12 cellular contexts compared by ENCODE assay signal in the genomic region with DNA sequence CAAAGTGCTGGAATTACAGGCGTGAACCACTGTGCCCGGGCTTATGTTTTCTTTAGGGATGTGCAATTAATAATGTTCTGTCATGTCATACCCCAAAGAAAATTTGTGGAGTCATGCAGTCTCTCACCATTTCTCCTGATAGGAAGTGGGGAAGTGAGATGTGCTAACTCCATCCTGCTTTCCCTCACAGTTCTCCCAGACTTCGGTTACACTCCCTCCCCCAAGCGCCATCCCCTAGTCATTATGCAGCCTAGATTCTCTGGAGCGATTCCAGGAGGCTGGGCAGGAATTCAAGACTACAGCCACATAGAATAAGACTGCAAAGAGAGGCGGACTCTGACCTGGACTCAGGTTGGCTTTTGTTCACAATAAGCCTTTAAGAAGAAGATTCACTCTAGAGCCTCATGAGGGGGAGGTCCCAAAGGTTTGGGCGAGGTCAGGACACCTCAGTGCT.
DNase-seq lines count a peak whose midpoint lies in the region; TF ChIP-seq lines count a peak whose summit lies in the region.
"Had no signal": no experiment of that assay in that cellular context is flagged by ENCODE, and none has a peak within 500 bp of the region (broad histone marks: within the 10 kb centered on the region; RNA-seq: fewer than 3 reads in every experiment).

No MANE protein-coding gene starts in this region.

- H3K4me1 Mint-ChIP-seq in activated naive CD4-positive, alpha-beta T cell treated with anti-CD3 and anti-CD28 coated beads, Interleukin-2, amount 10 ng/mL, durations not matched to agents 7 days and 5 days, result no peaks in the 10 kb centered on the region

- intact Hi-C loops in posterior cingulate gyrus (cut with DNase I), result no loop called here

- no peak overlapping the region for H3K4me3 ChIP-seq in fibroblast of villous mesenchyme (ENCODE audit: low read depth, low read length)

- DNase-seq in HK-2 (ENCODE audit: unreplicated experiment) (peak; percentile 76), fibroblast of villous mesenchyme (ENCODE audit: low read depth) (peak; percentile 76), posterior cingulate gyrus (peak in 9 of 10 donors; percentile 36 to 91 (median 67)), foreskin melanocyte (no peak), NCI-H1436 treated with DMSO at 0.1 percent for 48 hours (lab: John Stamatoyannopoulos, UW) (no peak)
- DNase-seq in effector CD4-positive, alpha-beta T cell, result no peak
- DNase-seq in activated naive CD4-positive, alpha-beta T cell treated with anti-CD3 and anti-CD28 coated beads, Interleukin-2, amount 10 ng/mL, durations not matched to agents 7 days and 5 days, result no peak
- DNase-seq: activated CD4-positive, alpha-beta T cell treated with anti-CD3 and anti-CD28 coated beads for 1 hour; activated naive CD8-positive, alpha-beta T cell treated with anti-CD3 and anti-CD28 coated beads, Interleukin-2, amount 10 ng/mL, durations not matched to agents 7 days and 5 days; retina; stimulated activated naive CD8-positive, alpha-beta T cell treated with anti-CD3 and anti-CD28 coated beads, Interleukin-15, Interleukin-2, amounts not matched to agents 100 U/mL and 50 U/mL, for 24 hours had no signal

- no peaks in the 10 kb centered on the region for H3K36me3 Mint-ChIP-seq in activated naive CD4-positive, alpha-beta T cell treated with anti-CD3 and anti-CD28 coated beads, Interleukin-2, amount 10 ng/mL, durations not matched to agents 7 days and 5 days
- H3K36me3 Mint-ChIP-seq: activated naive CD8-positive, alpha-beta T cell treated with anti-CD3 and anti-CD28 coated beads, Interleukin-2, amount 10 ng/mL, durations not matched to agents 7 days and 5 days had no signal

- no peak overlapping the region for H3K4me3 Mint-ChIP-seq in activated naive CD4-positive, alpha-beta T cell treated with anti-CD3 and anti-CD28 coated beads, Interleukin-2, amount 10 ng/mL, durations not matched to agents 7 days and 5 days
- H3K4me3 Mint-ChIP-seq: activated naive CD8-positive, alpha-beta T cell treated with anti-CD3 and anti-CD28 coated beads, Interleukin-2, amount 10 ng/mL, durations not matched to agents 7 days and 5 days had no signal

- TF ChIP-seq CTCF in fibroblast of villous mesenchyme (IDR thresholded peaks at IDR 0.05; ENCODE audit: insufficient read depth, low read depth, low read length), result no peak

- no peaks in the 10 kb centered on the region for H3K27me3 Mint-ChIP-seq in activated naive CD4-positive, alpha-beta T cell treated with anti-CD3 and anti-CD28 coated beads, Interleukin-2, amount 10 ng/mL, durations not matched to agents 7 days and 5 days
- H3K27me3 Mint-ChIP-seq: activated naive CD8-positive, alpha-beta T cell treated with anti-CD3 and anti-CD28 coated beads, Interleukin-2, amount 10 ng/mL, durations not matched to agents 7 days and 5 days had no signal

- CTCF ChIA-PET in activated naive CD4-positive, alpha-beta T cell treated with anti-CD3 and anti-CD28 coated beads, Interleukin-2, amount 10 ng/mL, durations not matched to agents 7 days and 5 days (lab: Charles Lee), result no interaction called here

- no peaks in the 10 kb centered on the region for H3K9me3 Mint-ChIP-seq in activated naive CD4-positive, alpha-beta T cell treated with anti-CD3 and anti-CD28 coated beads, Interleukin-2, amount 10 ng/mL, durations not matched to agents 7 days and 5 days
- H3K9me3 Mint-ChIP-seq: activated naive CD8-positive, alpha-beta T cell treated with anti-CD3 and anti-CD28 coated beads, Interleukin-2, amount 10 ng/mL, durations not matched to agents 7 days and 5 days had no signal

- no peak overlapping the region for H3K27ac Mint-ChIP-seq in activated naive CD4-positive, alpha-beta T cell treated with anti-CD3 and anti-CD28 coated beads, Interleukin-2, amount 10 ng/mL, durations not matched to agents 7 days and 5 days
- H3K27ac Mint-ChIP-seq: activated naive CD8-positive, alpha-beta T cell treated with anti-CD3 and anti-CD28 coated beads, Interleukin-2, amount 10 ng/mL, durations not matched to agents 7 days and 5 days had no signal

TF ChIP-seq in PFSK-1, 5 proteins besides CTCF, POLR2A, EP300 and RAD21:
- TF ChIP-seq SIN3A (IDR thresholded peaks at IDR 0.05; ENCODE audit: borderline replicate concordance, insufficient read depth, low read length) (peak; percentile 43; the same call in 1 of the 2 replicates), FOXP2 (optimal IDR thresholded peaks at IDR 0.05; ENCODE audit: borderline replicate concordance, extremely low read depth, extremely low read length, insufficient read depth) (peak; percentile 27), TAF1 (IDR thresholded peaks at IDR 0.05; ENCODE audit: borderline replicate concordance, insufficient read depth, low read length) (peak; percentile 48; the same call in 1 of the 2 replicates), POLR2AphosphoS5 (IDR thresholded peaks at IDR 0.05; ENCODE audit: low read depth, low read length) (no peak)
- TF ChIP-seq, protein P1, sequence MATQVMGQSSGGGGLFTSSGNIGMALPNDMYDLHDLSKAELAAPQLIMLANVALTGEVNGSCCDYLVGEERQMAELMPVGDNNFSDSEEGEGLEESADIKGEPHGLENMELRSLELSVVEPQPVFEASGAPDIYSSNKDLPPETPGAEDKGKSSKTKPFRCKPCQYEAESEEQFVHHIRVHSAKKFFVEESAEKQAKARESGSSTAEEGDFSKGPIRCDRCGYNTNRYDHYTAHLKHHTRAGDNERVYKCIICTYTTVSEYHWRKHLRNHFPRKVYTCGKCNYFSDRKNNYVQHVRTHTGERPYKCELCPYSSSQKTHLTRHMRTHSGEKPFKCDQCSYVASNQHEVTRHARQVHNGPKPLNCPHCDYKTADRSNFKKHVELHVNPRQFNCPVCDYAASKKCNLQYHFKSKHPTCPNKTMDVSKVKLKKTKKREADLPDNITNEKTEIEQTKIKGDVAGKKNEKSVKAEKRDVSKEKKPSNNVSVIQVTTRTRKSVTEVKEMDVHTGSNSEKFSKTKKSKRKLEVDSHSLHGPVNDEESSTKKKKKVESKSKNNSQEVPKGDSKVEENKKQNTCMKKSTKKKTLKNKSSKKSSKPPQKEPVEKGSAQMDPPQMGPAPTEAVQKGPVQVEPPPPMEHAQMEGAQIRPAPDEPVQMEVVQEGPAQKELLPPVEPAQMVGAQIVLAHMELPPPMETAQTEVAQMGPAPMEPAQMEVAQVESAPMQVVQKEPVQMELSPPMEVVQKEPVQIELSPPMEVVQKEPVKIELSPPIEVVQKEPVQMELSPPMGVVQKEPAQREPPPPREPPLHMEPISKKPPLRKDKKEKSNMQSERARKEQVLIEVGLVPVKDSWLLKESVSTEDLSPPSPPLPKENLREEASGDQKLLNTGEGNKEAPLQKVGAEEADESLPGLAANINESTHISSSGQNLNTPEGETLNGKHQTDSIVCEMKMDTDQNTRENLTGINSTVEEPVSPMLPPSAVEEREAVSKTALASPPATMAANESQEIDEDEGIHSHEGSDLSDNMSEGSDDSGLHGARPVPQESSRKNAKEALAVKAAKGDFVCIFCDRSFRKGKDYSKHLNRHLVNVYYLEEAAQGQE (IDR thresholded peaks at IDR 0.05; ENCODE audit: insufficient read depth in 1 of 2, low read depth in 2 of 2, low read length in 2 of 2), result 0 out of 4 replicates have a peak, but pooled peaks of 1 of the 2 experiments have one; percentile 45

Comparison
In these comparisons a context has a peak if more than half of its experiments do, and no peak if none do; other contexts are left out.
1. DNase-seq: peak in HK-2 (single experiment), fibroblast of villous mesenchyme (single experiment) and posterior cingulate gyrus (9 of 10); none in effector CD4-positive, alpha-beta T cell (single experiment), activated naive CD4-positive, alpha-beta T cell treated with anti-CD3 and anti-CD28 coated beads, Interleukin-2, amount 10 ng/mL, durations not matched to agents 7 days and 5 days (single experiment), foreskin melanocyte (single experiment) and NCI-H1436 treated with DMSO at 0.1 percent for 48 hours (single experiment).